Comparison of ENCODE assay signal across 2 cellular contexts in the genomic region with DNA sequence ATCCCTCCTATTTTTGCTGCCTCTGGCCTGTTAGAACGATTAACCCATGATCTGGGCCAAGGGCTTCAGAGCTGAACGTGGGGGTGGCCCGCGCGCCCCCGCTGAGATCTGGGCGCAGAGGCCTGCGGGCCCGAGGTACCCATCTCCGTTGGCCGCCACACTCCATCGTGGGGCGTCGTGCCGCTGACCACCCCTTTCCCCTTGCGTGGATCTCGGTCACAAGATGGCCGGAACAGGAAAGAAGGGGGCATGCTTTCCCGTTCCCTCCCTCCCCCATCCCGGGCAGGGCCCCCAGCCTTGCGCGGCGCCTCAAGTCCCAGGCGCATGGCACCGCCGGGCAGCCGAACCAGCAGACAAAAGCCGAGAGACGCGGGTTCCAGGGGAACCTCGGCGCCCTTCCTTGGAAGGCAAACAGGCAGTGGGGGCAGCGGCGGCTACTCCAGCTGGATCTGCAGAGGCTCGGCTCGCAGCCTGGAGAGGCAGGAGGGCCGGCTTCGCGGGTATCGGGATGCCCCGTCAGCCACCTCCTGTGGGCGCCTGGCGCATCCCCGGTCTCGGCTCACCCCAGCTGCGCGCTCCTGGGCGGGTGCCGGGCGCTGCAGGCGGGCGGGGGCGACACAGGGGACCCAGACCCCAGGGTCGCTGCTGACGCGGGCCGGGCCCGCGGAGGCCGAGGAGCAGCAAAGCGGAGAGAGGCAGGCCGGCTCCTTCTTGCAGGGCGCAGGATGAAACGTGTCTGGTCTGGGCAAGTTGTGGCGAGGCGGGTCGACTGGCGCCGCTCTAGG.
A peak's percentile ranks its signal among the peaks of the same experiment; 100 is the strongest.
TF ChIP-seq lines count a peak whose summit lies in the region.

No MANE protein-coding gene starts in this region.

TF ChIP-seq in HEK293, 187 proteins besides CTCF, POLR2A, EP300 and RAD21 (continues in another document):
- TF ChIP-seq, protein P1, sequence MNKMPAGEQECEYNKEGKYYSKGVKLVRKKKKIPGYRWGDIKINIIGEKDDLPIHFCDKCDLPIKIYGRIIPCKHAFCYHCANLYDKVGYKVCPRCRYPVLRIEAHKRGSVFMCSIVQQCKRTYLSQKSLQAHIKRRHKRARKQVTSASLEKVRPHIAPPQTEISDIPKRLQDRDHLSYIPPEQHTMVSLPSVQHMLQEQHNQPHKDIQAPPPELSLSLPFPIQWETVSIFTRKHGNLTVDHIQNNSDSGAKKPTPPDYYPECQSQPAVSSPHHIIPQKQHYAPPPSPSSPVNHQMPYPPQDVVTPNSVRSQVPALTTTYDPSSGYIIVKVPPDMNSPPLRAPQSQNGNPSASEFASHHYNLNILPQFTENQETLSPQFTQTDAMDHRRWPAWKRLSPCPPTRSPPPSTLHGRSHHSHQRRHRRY (tag by site-specific recombination; IDR thresholded peaks at IDR 0.05) = no peak
- TF ChIP-seq ZNF311 (tag by site-specific recombination; IDR thresholded peaks at IDR 0.05; ENCODE audit: borderline replicate concordance) (no peak), ZNF138 (tag by site-specific recombination; IDR thresholded peaks at IDR 0.05; ENCODE audit: borderline replicate concordance) (no peak), EGR2 (tag by site-specific recombination; IDR thresholded peaks at IDR 0.05; ENCODE audit: low read depth) (0 out of 2 replicates have a peak, but pooled peaks have one; percentile 31), ZBTB17 (tag by site-specific recombination; IDR thresholded peaks at IDR 0.05) (peak; percentile 53), ZBTB48 (tag by site-specific recombination; IDR thresholded peaks at IDR 0.05) (no peak), ZNF549 (tag by site-specific recombination; IDR thresholded peaks at IDR 0.05) (no peak), ZNF560 (tag by site-specific recombination; IDR thresholded peaks at IDR 0.05; ENCODE audit: borderline replicate concordance) (no peak), ZNF302 (tag by site-specific recombination; IDR thresholded peaks at IDR 0.05; ENCODE audit: low read depth) (no peak), ZBTB7A (tag by site-specific recombination; IDR thresholded peaks at IDR 0.05; ENCODE audit: low read depth) (peak; percentile 50; the same call in 1 of the 2 replicates), ZNF2 (tag by site-specific recombination; IDR thresholded peaks at IDR 0.05) (no peak), ZNF202 (tag by site-specific recombination; IDR thresholded peaks at IDR 0.05; ENCODE audit: borderline replicate concordance) (no peak), ZNF830 (tag by site-specific recombination; IDR thresholded peaks at IDR 0.05; ENCODE audit: low read depth) (no peak), ZNF510 (tag by site-specific recombination; IDR thresholded peaks at IDR 0.05; ENCODE audit: insufficient replicate concordance) (no peak), ZNF623 (tag by site-specific recombination; IDR thresholded peaks at IDR 0.05) (no peak; the same call in 1 of the 2 replicates), GLI2 (tag by site-specific recombination; IDR thresholded peaks at IDR 0.05; ENCODE audit: borderline replicate concordance, low read depth) (no peak), ZNF701 (tag by site-specific recombination; IDR thresholded peaks at IDR 0.05) (no peak), ZNF571 (tag by site-specific recombination; IDR thresholded peaks at IDR 0.05) (no peak)
- TF ChIP-seq, protein P2, sequence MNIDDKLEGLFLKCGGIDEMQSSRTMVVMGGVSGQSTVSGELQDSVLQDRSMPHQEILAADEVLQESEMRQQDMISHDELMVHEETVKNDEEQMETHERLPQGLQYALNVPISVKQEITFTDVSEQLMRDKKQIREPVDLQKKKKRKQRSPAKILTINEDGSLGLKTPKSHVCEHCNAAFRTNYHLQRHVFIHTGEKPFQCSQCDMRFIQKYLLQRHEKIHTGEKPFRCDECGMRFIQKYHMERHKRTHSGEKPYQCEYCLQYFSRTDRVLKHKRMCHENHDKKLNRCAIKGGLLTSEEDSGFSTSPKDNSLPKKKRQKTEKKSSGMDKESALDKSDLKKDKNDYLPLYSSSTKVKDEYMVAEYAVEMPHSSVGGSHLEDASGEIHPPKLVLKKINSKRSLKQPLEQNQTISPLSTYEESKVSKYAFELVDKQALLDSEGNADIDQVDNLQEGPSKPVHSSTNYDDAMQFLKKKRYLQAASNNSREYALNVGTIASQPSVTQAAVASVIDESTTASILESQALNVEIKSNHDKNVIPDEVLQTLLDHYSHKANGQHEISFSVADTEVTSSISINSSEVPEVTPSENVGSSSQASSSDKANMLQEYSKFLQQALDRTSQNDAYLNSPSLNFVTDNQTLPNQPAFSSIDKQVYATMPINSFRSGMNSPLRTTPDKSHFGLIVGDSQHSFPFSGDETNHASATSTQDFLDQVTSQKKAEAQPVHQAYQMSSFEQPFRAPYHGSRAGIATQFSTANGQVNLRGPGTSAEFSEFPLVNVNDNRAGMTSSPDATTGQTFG (tag by site-specific recombination; IDR thresholded peaks at IDR 0.05; ENCODE audit: borderline replicate concordance) = no peak
- TF ChIP-seq, protein P3, sequence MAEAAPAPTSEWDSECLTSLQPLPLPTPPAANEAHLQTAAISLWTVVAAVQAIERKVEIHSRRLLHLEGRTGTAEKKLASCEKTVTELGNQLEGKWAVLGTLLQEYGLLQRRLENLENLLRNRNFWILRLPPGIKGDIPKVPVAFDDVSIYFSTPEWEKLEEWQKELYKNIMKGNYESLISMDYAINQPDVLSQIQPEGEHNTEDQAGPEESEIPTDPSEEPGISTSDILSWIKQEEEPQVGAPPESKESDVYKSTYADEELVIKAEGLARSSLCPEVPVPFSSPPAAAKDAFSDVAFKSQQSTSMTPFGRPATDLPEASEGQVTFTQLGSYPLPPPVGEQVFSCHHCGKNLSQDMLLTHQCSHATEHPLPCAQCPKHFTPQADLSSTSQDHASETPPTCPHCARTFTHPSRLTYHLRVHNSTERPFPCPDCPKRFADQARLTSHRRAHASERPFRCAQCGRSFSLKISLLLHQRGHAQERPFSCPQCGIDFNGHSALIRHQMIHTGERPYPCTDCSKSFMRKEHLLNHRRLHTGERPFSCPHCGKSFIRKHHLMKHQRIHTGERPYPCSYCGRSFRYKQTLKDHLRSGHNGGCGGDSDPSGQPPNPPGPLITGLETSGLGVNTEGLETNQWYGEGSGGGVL (tag by site-specific recombination; IDR thresholded peaks at IDR 0.05) = no peak; the same call in 1 of the 2 replicates
- TF ChIP-seq, protein P4, sequence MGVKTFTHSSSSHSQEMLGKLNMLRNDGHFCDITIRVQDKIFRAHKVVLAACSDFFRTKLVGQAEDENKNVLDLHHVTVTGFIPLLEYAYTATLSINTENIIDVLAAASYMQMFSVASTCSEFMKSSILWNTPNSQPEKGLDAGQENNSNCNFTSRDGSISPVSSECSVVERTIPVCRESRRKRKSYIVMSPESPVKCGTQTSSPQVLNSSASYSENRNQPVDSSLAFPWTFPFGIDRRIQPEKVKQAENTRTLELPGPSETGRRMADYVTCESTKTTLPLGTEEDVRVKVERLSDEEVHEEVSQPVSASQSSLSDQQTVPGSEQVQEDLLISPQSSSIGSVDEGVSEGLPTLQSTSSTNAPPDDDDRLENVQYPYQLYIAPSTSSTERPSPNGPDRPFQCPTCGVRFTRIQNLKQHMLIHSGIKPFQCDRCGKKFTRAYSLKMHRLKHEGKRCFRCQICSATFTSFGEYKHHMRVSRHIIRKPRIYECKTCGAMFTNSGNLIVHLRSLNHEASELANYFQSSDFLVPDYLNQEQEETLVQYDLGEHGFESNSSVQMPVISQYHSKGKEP (tag by site-specific recombination; IDR thresholded peaks at IDR 0.05) = no peak

TF ChIP-seq in H1, 55 proteins besides CTCF, POLR2A, EP300 and RAD21:
- no peak for TF ChIP-seq CREB1 (IDR thresholded peaks at IDR 0.05)
- TF ChIP-seq KDM4A (IDR thresholded peaks at IDR 0.05; ENCODE audit: low read depth, low read length, severe bottlenecking) = peak; percentile 94
- peak; percentile 80; the same call in 1 of the 2 replicates for TF ChIP-seq RBBP5 (IDR thresholded peaks at IDR 0.05; ENCODE audit: borderline replicate concordance, low read depth, low read length)
- no peak for TF ChIP-seq SIRT6 (IDR thresholded peaks at IDR 0.05; ENCODE audit: low read length)
- peak; percentile 45; the same call in 1 of the 2 replicates for TF ChIP-seq POLR2AphosphoS5 (IDR thresholded peaks at IDR 0.05; ENCODE audit: low read depth, low read length)
- TF ChIP-seq HDAC2 (IDR thresholded peaks at IDR 0.05; ENCODE audit: borderline replicate concordance in 1 of 2, low read depth in 2 of 2, low read length in 2 of 2) = peak in 1 of 2 experiments; percentile 28; a peak in 1 of 4 replicates
- TF ChIP-seq, protein P5, sequence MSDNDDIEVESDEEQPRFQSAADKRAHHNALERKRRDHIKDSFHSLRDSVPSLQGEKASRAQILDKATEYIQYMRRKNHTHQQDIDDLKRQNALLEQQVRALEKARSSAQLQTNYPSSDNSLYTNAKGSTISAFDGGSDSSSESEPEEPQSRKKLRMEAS (IDR thresholded peaks at IDR 0.05) = peak; percentile 79
- no peak for TF ChIP-seq CBX5 (IDR thresholded peaks at IDR 0.05; ENCODE audit: low read depth, low read length)
- TF ChIP-seq YY1 (IDR thresholded peaks at IDR 0.05; ENCODE audit: low read depth, low read length) = peak; percentile 73; the same call in 1 of the 2 replicates
- TF ChIP-seq, protein P6, sequence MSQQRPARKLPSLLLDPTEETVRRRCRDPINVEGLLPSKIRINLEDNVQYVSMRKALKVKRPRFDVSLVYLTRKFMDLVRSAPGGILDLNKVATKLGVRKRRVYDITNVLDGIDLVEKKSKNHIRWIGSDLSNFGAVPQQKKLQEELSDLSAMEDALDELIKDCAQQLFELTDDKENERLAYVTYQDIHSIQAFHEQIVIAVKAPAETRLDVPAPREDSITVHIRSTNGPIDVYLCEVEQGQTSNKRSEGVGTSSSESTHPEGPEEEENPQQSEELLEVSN (IDR thresholded peaks at IDR 0.05) = peak; percentile 77
- TF ChIP-seq TBP (IDR thresholded peaks at IDR 0.05; ENCODE audit: low read depth, low read length) = no peak
- peak; percentile 20 for TF ChIP-seq ASH2L (IDR thresholded peaks at IDR 0.05; ENCODE audit: low read length)
- TF ChIP-seq EGR1 (IDR thresholded peaks at IDR 0.05; ENCODE audit: borderline replicate concordance, low read depth, low read length) = no peak
- TF ChIP-seq RFX5 (IDR thresholded peaks at IDR 0.05; ENCODE audit: borderline replicate concordance, low read depth, low read length) = no peak
- no peak for TF ChIP-seq SIX5 (IDR thresholded peaks at IDR 0.05; ENCODE audit: low read depth, low read length)
- no peak for TF ChIP-seq SP2 (IDR thresholded peaks at IDR 0.05; ENCODE audit: low read length)
- TF ChIP-seq GABPA (IDR thresholded peaks at IDR 0.05; ENCODE audit: borderline replicate concordance, insufficient read depth, low read length) = no peak
- TF ChIP-seq GTF2F1 (IDR thresholded peaks at IDR 0.05; ENCODE audit: borderline replicate concordance, low read depth, low read length) = no peak
- no peak for TF ChIP-seq RXRA (IDR thresholded peaks at IDR 0.05; ENCODE audit: insufficient read depth, low read depth, low read length)
- no peak for TF ChIP-seq NRF1 (IDR thresholded peaks at IDR 0.05; ENCODE audit: low read depth, low read length)
- no peak for TF ChIP-seq MAFK (IDR thresholded peaks at IDR 0.05; ENCODE audit: low read depth, low read length)
- no peak for TF ChIP-seq SUZ12 (IDR thresholded peaks at IDR 0.05; ENCODE audit: low read length)
- peak; percentile 54 for TF ChIP-seq PHF8 (conservative IDR thresholded peaks at IDR 0.05; ENCODE audit: low read depth, low read length)
- no peak for TF ChIP-seq HDAC6 (IDR thresholded peaks at IDR 0.05; ENCODE audit: low read depth, low read length)
- TF ChIP-seq, protein P7, sequence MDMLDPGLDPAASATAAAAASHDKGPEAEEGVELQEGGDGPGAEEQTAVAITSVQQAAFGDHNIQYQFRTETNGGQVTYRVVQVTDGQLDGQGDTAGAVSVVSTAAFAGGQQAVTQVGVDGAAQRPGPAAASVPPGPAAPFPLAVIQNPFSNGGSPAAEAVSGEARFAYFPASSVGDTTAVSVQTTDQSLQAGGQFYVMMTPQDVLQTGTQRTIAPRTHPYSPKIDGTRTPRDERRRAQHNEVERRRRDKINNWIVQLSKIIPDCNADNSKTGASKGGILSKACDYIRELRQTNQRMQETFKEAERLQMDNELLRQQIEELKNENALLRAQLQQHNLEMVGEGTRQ (IDR thresholded peaks at IDR 0.05; ENCODE audit: low read length) = no peak
- TF ChIP-seq TCF12 (IDR thresholded peaks at IDR 0.05; ENCODE audit: low read depth, low read length) = no peak
- TF ChIP-seq CHD1 (IDR thresholded peaks at IDR 0.05; ENCODE audit: low read depth, low read length) = no peak
